In the genomic region with DNA sequence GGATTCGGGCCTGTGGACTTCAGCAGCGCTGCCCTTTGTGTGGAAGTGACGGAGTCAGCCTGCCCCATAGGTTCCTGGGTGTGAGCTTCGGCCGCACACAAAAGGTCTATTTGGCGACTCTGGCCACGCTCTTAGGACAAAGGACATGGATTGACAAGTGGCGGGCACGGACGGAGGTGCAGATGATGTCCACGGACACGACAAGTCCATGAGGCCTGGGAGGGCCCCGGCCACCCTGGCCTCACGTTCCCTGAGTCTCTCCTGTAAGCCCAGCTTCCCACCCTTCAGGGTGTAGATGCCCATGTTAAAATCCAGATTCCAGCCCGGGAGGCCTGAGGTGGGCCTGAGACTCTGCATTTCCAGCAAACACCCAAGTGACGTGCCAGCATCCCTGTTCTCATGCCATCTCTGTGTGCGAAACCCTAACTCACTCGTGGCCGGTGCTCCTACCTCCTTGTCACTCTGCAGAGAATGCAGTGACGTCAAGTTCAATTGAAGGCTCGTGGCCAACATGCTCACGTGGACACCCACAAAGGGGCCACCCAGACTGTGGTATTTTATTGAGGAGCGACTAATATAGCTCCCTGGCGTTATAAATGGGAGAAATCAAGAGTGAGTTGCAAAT, we compare ENCODE assay signal across 19 cellular contexts.
DNase-seq lines count a peak whose midpoint lies in the region; ATAC-seq and TF ChIP-seq lines count a peak whose summit lies in the region.
"Had no signal": no experiment of that assay in that cellular context is flagged by ENCODE, and none has a peak within 500 bp of the region (broad histone marks: within the 10 kb centered on the region; RNA-seq: fewer than 3 reads in every experiment).

No MANE protein-coding gene starts in this region.

- H3K4me3 ChIP-seq in SJSA1: no peak overlapping the region
- no peak overlapping the region for H3K4me3 ChIP-seq in spleen
- H3K4me3 ChIP-seq: GM12878, K562 had no signal

- H3K9me3 Mint-ChIP-seq in activated CD8-positive, alpha-beta memory T cell treated with anti-CD3 and anti-CD28 coated beads, Interleukin-2, amount 10 ng/mL, durations not matched to agents 7 days and 5 days (ENCODE audit: low read depth): no peaks in the 10 kb centered on the region
- H3K9me3 Mint-ChIP-seq in glutamatergic neuron (ENCODE audit: unreplicated experiment): no peaks in the 10 kb centered on the region

- no peaks in the 10 kb centered on the region for H3K36me3 Mint-ChIP-seq in activated CD8-positive, alpha-beta memory T cell treated with anti-CD3 and anti-CD28 coated beads, Interleukin-2, amount 10 ng/mL, durations not matched to agents 7 days and 5 days
- H3K36me3 Mint-ChIP-seq in glutamatergic neuron (ENCODE audit: unreplicated experiment): peaks cover 5% of the 10 kb centered on the region

- peak; percentile 27 for DNase-seq in activated CD8-positive, alpha-beta memory T cell treated with anti-CD3 and anti-CD28 coated beads, Interleukin-2, amount 10 ng/mL, durations not matched to agents 7 days and 5 days
- no peak for DNase-seq in activated CD8-positive, alpha-beta memory T cell treated with anti-CD3 and anti-CD28 coated beads, Interleukin-2, amount 50 U/mL, for 4 hours
- DNase-seq in SJSA1 (ENCODE audit: low read depth in 1 of 2, low spot score in 2 of 2) (peak; percentile 80 to 83), mesenteric fat pad (ENCODE audit: low spot score) (peak; percentile 88), spleen (peak; percentile 70), NCI-H1048 (lab: John Stamatoyannopoulos, UW) (no peak), glutamatergic neuron (no peak)
- DNase-seq: EL, NCI-H1105 treated with DMSO at 0.1 percent for 48 hours, NCI-H1694 treated with DMSO at 0.1 percent for 48 hours, NCI-H2227 treated with DMSO at 0.1 percent for 48 hours, NCI-H510A treated with DMSO at 0.1 percent for 48 hours, NCI-H774, OCI-M1, SHP77 had no signal

- no peak overlapping the region for H3K4me3 Mint-ChIP-seq in activated CD8-positive, alpha-beta memory T cell treated with anti-CD3 and anti-CD28 coated beads, Interleukin-2, amount 10 ng/mL, durations not matched to agents 7 days and 5 days
- no peak overlapping the region for H3K4me3 Mint-ChIP-seq in glutamatergic neuron (ENCODE audit: unreplicated experiment)

- H3K36me3 ChIP-seq in SJSA1: no peaks in the 10 kb centered on the region
- H3K36me3 ChIP-seq in spleen: peaks cover 0 to 15% (median 0%) of the 10 kb centered on the region in 6 donors

- intact Hi-C loops in spleen (cut with DNase I; ENCODE audit: low total_unique reads): no loop called here

- H3K27ac ChIP-seq in SJSA1 (peak overlapping the region; percentile 41; the same call in 1 of the 2 replicates), spleen (no peak overlapping the region)
- H3K27ac ChIP-seq: 22Rv1 had no signal

- CTCF ChIA-PET in activated CD8-positive, alpha-beta memory T cell treated with anti-CD3 and anti-CD28 coated beads, Interleukin-2, amount 10 ng/mL, durations not matched to agents 7 days and 5 days (lab: Charles Lee): no interaction called here

- WGBS in spleen, 5 donors: 91 to 97% (median 95%) methylated on average over 22 to 24 of the region's 24 CpGs

- TF ChIP-seq CTCF in spleen (IDR thresholded peaks at IDR 0.05 in 8 of 11, conservative IDR thresholded peaks at IDR 0.05 in 3 of 11): no peak
- no peak for TF ChIP-seq CTCF in glutamatergic neuron (IDR thresholded peaks at IDR 0.05; ENCODE audit: partially characterized antibody, unreplicated experiment)

- no peak for ATAC-seq in activated CD8-positive, alpha-beta memory T cell treated with anti-CD3 and anti-CD28 coated beads, Interleukin-2, amount 10 ng/mL, durations not matched to agents 7 days and 5 days
- no peak for ATAC-seq in GM21528 (IDR thresholded peaks at IDR 0.05; ENCODE audit: low FRiP score, unreplicated experiment)
- ATAC-seq: GM12878, K562 had no signal

- H3K9me3 ChIP-seq in SJSA1 (replicated peaks): no peaks in the 10 kb centered on the region
- H3K9me3 ChIP-seq in spleen: peaks cover 0 to 4% (median 0%) of the 10 kb centered on the region in 8 donors

- H3K4me1 Mint-ChIP-seq in activated CD8-positive, alpha-beta memory T cell treated with anti-CD3 and anti-CD28 coated beads, Interleukin-2, amount 10 ng/mL, durations not matched to agents 7 days and 5 days: peaks cover 8% of the 10 kb centered on the region
- no peaks in the 10 kb centered on the region for H3K4me1 Mint-ChIP-seq in glutamatergic neuron (ENCODE audit: low read depth, unreplicated experiment)

- H3K4me1 ChIP-seq in SJSA1 (replicated peaks) (peaks cover 26% of the 10 kb centered on the region), spleen (peaks cover 0 to 14% (median 4%) of the 10 kb centered on the region in 6 donors)

- no peak for TF ChIP-seq POLR2A in spleen (IDR thresholded peaks at IDR 0.05)

- no peaks in the 10 kb centered on the region for H3K27me3 ChIP-seq in SJSA1 (replicated peaks)
- H3K27me3 ChIP-seq in spleen (replicated peaks in 1 of 7): no peaks in the 10 kb centered on the region

- H3K27me3 Mint-ChIP-seq in activated CD8-positive, alpha-beta memory T cell treated with anti-CD3 and anti-CD28 coated beads, Interleukin-2, amount 10 ng/mL, durations not matched to agents 7 days and 5 days: peaks cover 5% of the 10 kb centered on the region
- H3K27me3 Mint-ChIP-seq in glutamatergic neuron (ENCODE audit: unreplicated experiment): peaks cover 1% of the 10 kb centered on the region

- no peak overlapping the region for H3K27ac Mint-ChIP-seq in activated CD8-positive, alpha-beta memory T cell treated with anti-CD3 and anti-CD28 coated beads, Interleukin-2, amount 10 ng/mL, durations not matched to agents 7 days and 5 days
- H3K27ac Mint-ChIP-seq in glutamatergic neuron (ENCODE audit: unreplicated experiment): no peak overlapping the region

Comparison
In these comparisons a context has a peak if more than half of its experiments do, and no peak if none do; other contexts are left out.
1. DNase-seq: peak in activated CD8-positive, alpha-beta memory T cell treated with anti-CD3 and anti-CD28 coated beads, Interleukin-2, amount 10 ng/mL, durations not matched to agents 7 days and 5 days (single experiment), SJSA1 (2 of 2), mesenteric fat pad (single experiment) and spleen (single experiment); none in activated CD8-positive, alpha-beta memory T cell treated with anti-CD3 and anti-CD28 coated beads, Interleukin-2, amount 50 U/mL, for 4 hours (single experiment), NCI-H1048 (single experiment) and glutamatergic neuron (single experiment).